ENCODE assay signal across 10 cellular contexts in the genomic region with DNA sequence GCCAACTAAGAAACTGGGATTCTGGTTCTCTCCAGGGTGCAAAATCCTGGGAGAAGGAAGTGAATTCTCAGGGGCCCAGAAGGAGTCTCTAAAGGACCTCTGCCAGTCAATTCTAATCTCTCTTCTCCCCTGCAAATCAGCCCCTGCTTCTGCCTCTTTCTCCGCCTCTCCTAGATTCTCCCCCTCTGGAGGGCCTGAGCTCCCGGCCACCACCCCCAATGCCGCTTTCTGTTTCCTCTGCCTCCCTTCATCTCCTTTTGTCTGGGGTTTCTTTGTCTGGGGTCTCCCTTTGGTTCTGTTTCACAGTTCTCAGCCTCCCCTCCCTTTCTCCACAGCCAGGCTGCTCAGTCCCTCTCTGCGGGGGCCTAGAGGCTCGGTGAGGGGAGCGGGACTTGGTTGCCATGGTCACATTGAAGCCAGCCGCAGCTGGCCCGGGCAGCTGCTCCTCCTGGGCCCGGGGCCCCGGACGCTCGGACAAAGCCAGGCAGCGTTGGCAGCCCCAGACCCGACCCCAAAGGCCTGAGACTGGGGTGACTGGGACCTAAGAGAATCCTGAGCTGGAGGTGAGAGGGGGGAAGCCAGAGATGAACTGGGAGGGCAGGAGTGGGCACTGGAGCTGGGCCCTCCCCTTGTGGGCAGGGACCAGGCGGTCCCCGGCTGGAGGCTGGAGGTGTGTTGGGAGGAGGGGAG. TPM values are rescaled to one million over a fixed set of nuclear protein-coding genes. Genes with fewer than 3 reads are reported as not detected.
DNase-seq lines count a peak whose midpoint lies in the region; ATAC-seq and TF ChIP-seq lines count a peak whose summit lies in the region.
"Had no signal": no experiment of that assay in that cellular context is flagged by ENCODE, and none has a peak within 500 bp of the region (broad histone marks: within the 10 kb centered on the region; RNA-seq: fewer than 3 reads in every experiment).

No MANE protein-coding gene starts in this region.

- H3K27me3 Mint-ChIP-seq in activated CD8-positive, alpha-beta memory T cell treated with anti-CD3 and anti-CD28 coated beads, Interleukin-2, amount 10 ng/mL, durations not matched to agents 7 days and 5 days = peaks cover 19% of the 10 kb centered on the region
- peaks cover 2 to 12% (median 4%) of the 10 kb centered on the region in 3 donors for H3K27me3 Mint-ChIP-seq in immature natural killer cell (ENCODE audit: low read depth in 3 of 3)
- H3K27me3 Mint-ChIP-seq: central memory CD8-positive, alpha-beta T cell had no signal

- no peak for ATAC-seq in activated CD8-positive, alpha-beta memory T cell treated with anti-CD3 and anti-CD28 coated beads, Interleukin-2, amount 10 ng/mL, durations not matched to agents 7 days and 5 days
- ATAC-seq in GM19455 (IDR thresholded peaks at IDR 0.05; ENCODE audit: unreplicated experiment) = no peak

- CTCF ChIA-PET in activated CD8-positive, alpha-beta memory T cell treated with anti-CD3 and anti-CD28 coated beads, Interleukin-2, amount 10 ng/mL, durations not matched to agents 7 days and 5 days (lab: Charles Lee) = interaction anchor here (0.7 to 11.2 kb wide), 3 partner anchors 10 to 55 kb away, joined by 3 to 191 read pairs (median 3); partner anchors contain the start of gene VARS2

- H3K4me3 Mint-ChIP-seq in activated CD8-positive, alpha-beta memory T cell treated with anti-CD3 and anti-CD28 coated beads, Interleukin-2, amount 10 ng/mL, durations not matched to agents 7 days and 5 days = no peak overlapping the region
- H3K4me3 Mint-ChIP-seq in immature natural killer cell = no peak overlapping the region
- H3K4me3 Mint-ChIP-seq: central memory CD8-positive, alpha-beta T cell had no signal

- peak overlapping the region in 3 of 8 donors; percentile 17 to 88 (median 86) for H3K27ac ChIP-seq in spleen

- DNase-seq in COLO668 (lab: John Stamatoyannopoulos, UW; ENCODE audit: unreplicated experiment) (peak; percentile 25), NCI-H2227 (lab: John Stamatoyannopoulos, UW; ENCODE audit: unreplicated experiment) (peak; percentile 86), head of caudate nucleus (peak in 40 of 42 donors; percentile 35 to 82 (median 65)), nucleus accumbens (lab: John Stamatoyannopoulos, UW) (peak in 49 of 56 donors; percentile 16 to 79 (median 54)), spleen (no peak), immature natural killer cell (no peak)
- DNase-seq in activated CD8-positive, alpha-beta memory T cell treated with anti-CD3 and anti-CD28 coated beads, Interleukin-2, amount 10 ng/mL, durations not matched to agents 7 days and 5 days = no peak
- DNase-seq: NCI-H2107 had no signal

- no peak overlapping the region for H3K4me3 ChIP-seq in spleen

- no peaks in the 10 kb centered on the region for H3K36me3 Mint-ChIP-seq in activated CD8-positive, alpha-beta memory T cell treated with anti-CD3 and anti-CD28 coated beads, Interleukin-2, amount 10 ng/mL, durations not matched to agents 7 days and 5 days
- H3K36me3 Mint-ChIP-seq in immature natural killer cell = peaks cover 0 to 4% (median 0%) of the 10 kb centered on the region in 3 donors

- no peak overlapping the region for H3K27ac Mint-ChIP-seq in activated CD8-positive, alpha-beta memory T cell treated with anti-CD3 and anti-CD28 coated beads, Interleukin-2, amount 10 ng/mL, durations not matched to agents 7 days and 5 days
- H3K27ac Mint-ChIP-seq in immature natural killer cell = no peak overlapping the region

- TF ChIP-seq CTCF in spleen (IDR thresholded peaks at IDR 0.05 in 8 of 11, conservative IDR thresholded peaks at IDR 0.05 in 3 of 11) = no peak

- peaks cover 19% of the 10 kb centered on the region for H3K4me1 Mint-ChIP-seq in activated CD8-positive, alpha-beta memory T cell treated with anti-CD3 and anti-CD28 coated beads, Interleukin-2, amount 10 ng/mL, durations not matched to agents 7 days and 5 days
- H3K4me1 Mint-ChIP-seq in immature natural killer cell = peaks cover 10 to 20% of the 10 kb centered on the region in 2 donors

- intact Hi-C loops in head of caudate nucleus (cut with DNase I) (loop anchor here (10.0 kb wide), 1 partner anchor 136 kb away; the partner anchor contains the start of genes FLOT1 and IER3), spleen (cut with DNase I; ENCODE audit: low total_unique reads) (no loop called here)

- no peaks in the 10 kb centered on the region for H3K36me3 ChIP-seq in spleen

- peaks cover 0 to 20% (median 0%) of the 10 kb centered on the region in 7 donors for H3K27me3 ChIP-seq in spleen (replicated peaks in 1 of 7)

- no peaks in the 10 kb centered on the region for H3K9me3 ChIP-seq in spleen

- no peak for TF ChIP-seq POLR2A in spleen (IDR thresholded peaks at IDR 0.05)

- H3K9me3 Mint-ChIP-seq in activated CD8-positive, alpha-beta memory T cell treated with anti-CD3 and anti-CD28 coated beads, Interleukin-2, amount 10 ng/mL, durations not matched to agents 7 days and 5 days (ENCODE audit: low read depth) = no peaks in the 10 kb centered on the region
- H3K9me3 Mint-ChIP-seq in immature natural killer cell = no peaks in the 10 kb centered on the region
- H3K9me3 Mint-ChIP-seq: central memory CD8-positive, alpha-beta T cell had no signal

- 83 to 92% (median 89%) methylated on average over 14 to 16 of the region's 16 CpGs for WGBS in spleen, 5 donors

- peaks cover 28 to 71% (median 52%) of the 10 kb centered on the region in 6 donors for H3K4me1 ChIP-seq in spleen

RNA-seq across cellular contexts. Expression of gene DDR1, which starts 3.6 kb away (rescaled TPM):
- total RNA-seq in activated CD8-positive, alpha-beta memory T cell treated with anti-CD3 and anti-CD28 coated beads, Interleukin-2, amount 10 ng/mL, durations not matched to agents 7 days and 5 days = 1 to 10 TPM; 3.8 to 4.9 TPM
- total RNA-seq in spleen = 10 to 100 TPM; 13.0 to 37.1 (median 23.8) TPM
- polyA plus RNA-seq in spleen (10 to 100 TPM in 1 of 3 donors, 1 to 10 TPM in 2; 5.0 to 10.1 (median 8.0) TPM), immature natural killer cell (1 to 10 TPM in 1 of 3 donors, under 1 TPM in 1, not detected in 1; 0.41 to 1.1 TPM)

RNA-seq across cellular contexts. Expression of gene GTF2H4, which starts 27.3 kb away (rescaled TPM):
- total RNA-seq in activated CD8-positive, alpha-beta memory T cell treated with anti-CD3 and anti-CD28 coated beads, Interleukin-2, amount 10 ng/mL, durations not matched to agents 7 days and 5 days = 10 to 100 TPM; 30.0 to 34.9 TPM
- 10 to 100 TPM; 20.6 to 49.7 (median 28.3) TPM for total RNA-seq in spleen
- polyA plus RNA-seq in spleen (10 to 100 TPM; 21.9 to 40.0 (median 33.8) TPM), immature natural killer cell (10 to 100 TPM in 1 of 3 donors, 1 to 10 TPM in 1, not detected in 1; 6.3 to 10.2 TPM)

RNA-seq across cellular contexts. Expression of gene VARS2, which starts 33.3 kb away (rescaled TPM):
- total RNA-seq in activated CD8-positive, alpha-beta memory T cell treated with anti-CD3 and anti-CD28 coated beads, Interleukin-2, amount 10 ng/mL, durations not matched to agents 7 days and 5 days = 10 to 100 TPM; 46.6 to 54.1 TPM
- 10 to 100 TPM; 16.4 to 30.7 (median 28.1) TPM for total RNA-seq in spleen
- polyA plus RNA-seq in spleen (10 to 100 TPM; 15.5 to 38.2 (median 36.3) TPM), immature natural killer cell (10 to 100 TPM; 12.0 to 17.5 (median 12.6) TPM)

RNA-seq across cellular contexts. Expression of gene SFTA2, which starts 51.3 kb away (rescaled TPM):
- not detected for total RNA-seq in activated CD8-positive, alpha-beta memory T cell treated with anti-CD3 and anti-CD28 coated beads, Interleukin-2, amount 10 ng/mL, durations not matched to agents 7 days and 5 days
- under 1 TPM in 1 of 7 donors, not detected in 6; 0.47 TPM for total RNA-seq in spleen
- polyA plus RNA-seq in spleen = 1 to 10 TPM in 1 of 3 donors, under 1 TPM in 1, not detected in 1; 0.08 to 2.6 TPM
- not detected for polyA plus RNA-seq in immature natural killer cell

Comparison
In these comparisons a context has a peak if more than half of its experiments do, and no peak if none do; other contexts are left out.
1. DNase-seq: peak in COLO668 (single experiment), NCI-H2227 (single experiment), head of caudate nucleus (40 of 42) and nucleus accumbens (49 of 56); none in activated CD8-positive, alpha-beta memory T cell treated with anti-CD3 and anti-CD28 coated beads, Interleukin-2, amount 10 ng/mL, durations not matched to agents 7 days and 5 days (single experiment), spleen (single experiment) and immature natural killer cell (0 of 3).